8 cellular contexts compared by ENCODE assay signal in genomic region chr1:221122501-221122900, GRCh38.
"Had no signal": no experiment of that assay in that cellular context is flagged by ENCODE, and none has a peak within 500 bp of the region (broad histone marks: within the 10 kb centered on the region; RNA-seq: fewer than 3 reads in every experiment).

No MANE protein-coding gene starts in this region.

- H3K36me3 ChIP-seq: HAP-1 had no signal

- H2AFZ ChIP-seq: GM23248 had no signal

- FAIRE-seq: HepG2 had no signal

- H3K9ac ChIP-seq: GM23248 had no signal

- H3K9me3 ChIP-seq: HAP-1 had no signal

- H3K27ac ChIP-seq: GM23248, HL-60 had no signal

- H3K4me3 ChIP-seq: GM23248, HAP-1 had no signal

- DNase-seq: GM23248, GOT3, H7, HFFc6 had no signal

- ATAC-seq: HCT116, HepG2 had no signal

- H3K4me1 ChIP-seq: HAP-1 had no signal
